8 cellular contexts compared by ENCODE assay signal in the genomic region with DNA sequence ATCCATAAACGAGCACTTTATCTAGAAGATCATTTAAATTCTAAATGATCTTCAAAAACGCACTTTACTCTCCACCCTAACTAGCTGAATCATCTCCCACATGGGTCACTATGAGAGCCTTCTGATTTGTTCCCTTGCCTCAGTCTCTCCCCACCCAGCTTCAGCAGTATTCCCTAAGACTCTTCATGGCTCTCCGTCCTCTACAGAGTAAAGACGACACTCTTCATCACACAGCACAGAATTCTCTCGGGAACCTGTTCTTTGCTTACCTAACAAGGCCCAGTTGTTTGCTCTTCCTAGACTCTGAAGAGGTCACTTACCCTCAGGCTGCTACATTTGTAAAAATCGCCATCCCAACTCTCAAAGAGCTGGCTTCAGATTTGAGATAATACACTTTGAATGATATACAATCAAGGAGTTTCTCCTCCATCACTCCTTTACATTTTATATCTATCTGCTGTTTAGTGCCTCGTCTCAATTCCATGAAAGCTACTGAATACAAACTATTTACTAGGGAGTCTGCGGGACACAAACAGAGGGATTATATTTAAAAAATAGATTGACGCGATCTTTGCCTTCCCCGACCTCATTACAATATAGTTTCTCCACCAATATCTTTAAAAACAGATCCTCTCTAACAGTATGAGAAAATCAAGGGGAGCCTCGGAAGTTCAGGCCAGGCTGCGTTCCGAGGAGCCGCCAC. TPM values are rescaled to one million over a fixed set of nuclear protein-coding genes. Genes with fewer than 3 reads are reported as not detected.
A peak's percentile ranks its signal among the peaks of the same experiment; 100 is the strongest.
DNase-seq lines count a peak whose midpoint lies in the region; ATAC-seq and TF ChIP-seq lines count a peak whose summit lies in the region.

No MANE protein-coding gene starts in this region.

- peak overlapping the region; percentile 98 for H3K27ac Mint-ChIP-seq in activated CD4-positive, alpha-beta T cell treated with anti-CD3 and anti-CD28 coated beads for 36 hours
- peak overlapping the region; percentile 92 for H3K27ac Mint-ChIP-seq in stimulated activated memory B cell treated with anti-CD40 and anti-IgM and Interleukin-4, amounts not matched to agents 10 μg/mL and 1 μg/mL and 100 μg/mL, for 72 hours

- H3K9me3 Mint-ChIP-seq in activated CD4-positive, alpha-beta T cell treated with anti-CD3 and anti-CD28 coated beads for 36 hours (ENCODE audit: low read depth) = no peaks in the 10 kb centered on the region
- no peaks in the 10 kb centered on the region for H3K9me3 Mint-ChIP-seq in stimulated activated memory B cell treated with anti-CD40 and anti-IgM and Interleukin-4, amounts not matched to agents 10 μg/mL and 1 μg/mL and 100 μg/mL, for 72 hours

- 14% methylated on average over 15 of the region's 15 CpGs for WGBS in right cardiac atrium

- CTCF ChIA-PET in activated CD4-positive, alpha-beta T cell treated with anti-CD3 and anti-CD28 coated beads for 36 hours (lab: Charles Lee) = interaction anchor here (0.8 to 4.9 kb wide), 5 partner anchors 16 to 139 kb away, joined by 3 to 25 read pairs (median 4); partner anchors contain the start of genes CCT6B, RAD51D and ZNF830

- peaks cover 48% of the 10 kb centered on the region for H3K4me1 Mint-ChIP-seq in activated CD4-positive, alpha-beta T cell treated with anti-CD3 and anti-CD28 coated beads for 36 hours
- peaks cover 47% of the 10 kb centered on the region for H3K4me1 Mint-ChIP-seq in stimulated activated memory B cell treated with anti-CD40 and anti-IgM and Interleukin-4, amounts not matched to agents 10 μg/mL and 1 μg/mL and 100 μg/mL, for 72 hours

- H3K36me3 Mint-ChIP-seq in activated CD4-positive, alpha-beta T cell treated with anti-CD3 and anti-CD28 coated beads for 36 hours (ENCODE audit: low read depth) = peaks cover 20% of the 10 kb centered on the region
- H3K36me3 Mint-ChIP-seq in stimulated activated memory B cell treated with anti-CD40 and anti-IgM and Interleukin-4, amounts not matched to agents 10 μg/mL and 1 μg/mL and 100 μg/mL, for 72 hours = peaks cover 18% of the 10 kb centered on the region

- POLR2A ChIA-PET in activated CD4-positive, alpha-beta T cell treated with anti-CD3 and anti-CD28 coated beads for 36 hours (lab: Charles Lee) = interaction anchor here (0.6 to 1.5 kb wide), 3 partner anchors 39 to 830 kb away, joined by 3 to 4 read pairs (median 3); no protein-coding TSS in a partner anchor

- H3K27me3 Mint-ChIP-seq in activated CD4-positive, alpha-beta T cell treated with anti-CD3 and anti-CD28 coated beads for 36 hours = no peaks in the 10 kb centered on the region
- no peaks in the 10 kb centered on the region for H3K27me3 Mint-ChIP-seq in stimulated activated memory B cell treated with anti-CD40 and anti-IgM and Interleukin-4, amounts not matched to agents 10 μg/mL and 1 μg/mL and 100 μg/mL, for 72 hours

- H3K27me3 ChIP-seq in WERI-Rb-1 (ENCODE audit: insufficient read depth, low read depth, severe bottlenecking) (no peaks in the 10 kb centered on the region), right cardiac atrium (ENCODE audit: control insufficient read depth, insufficient read depth) (no peaks in the 10 kb centered on the region)

- peaks cover 19% of the 10 kb centered on the region for H3K36me3 ChIP-seq in WERI-Rb-1

- peak overlapping the region; percentile 84 for H3K4me3 Mint-ChIP-seq in activated CD4-positive, alpha-beta T cell treated with anti-CD3 and anti-CD28 coated beads for 36 hours
- H3K4me3 Mint-ChIP-seq in stimulated activated memory B cell treated with anti-CD40 and anti-IgM and Interleukin-4, amounts not matched to agents 10 μg/mL and 1 μg/mL and 100 μg/mL, for 72 hours = peak overlapping the region; percentile 95

- ATAC-seq in activated CD4-positive, alpha-beta T cell treated with anti-CD3 and anti-CD28 coated beads for 36 hours = no peak
- ATAC-seq in right cardiac atrium (peak in 1 of 2 donors; percentile 12), HG02678 (IDR thresholded peaks at IDR 0.05; ENCODE audit: unreplicated experiment) (no peak)
- ATAC-seq in stimulated activated memory B cell treated with anti-CD40 and anti-IgM and Interleukin-4, amounts not matched to agents 10 μg/mL and 1 μg/mL and 100 μg/mL, for 72 hours = no peak

- H3K27ac ChIP-seq in WERI-Rb-1 (peak overlapping the region; percentile 99), right cardiac atrium (ENCODE audit: low read length) (peak overlapping the region; percentile 7)

- intact Hi-C loops in activated CD4-positive, alpha-beta T cell treated with anti-CD3 and anti-CD28 coated beads for 36 hours (cut with DNase I, micrococcal nuclease) = loop anchor here (1.0 to 10.0 kb wide), 11 partner anchors 18 to 830 kb away; partner anchors contain the start of genes AP2B1 (in 1 of the 2), CCT6B (in 1 of the 2), NLE1 (in 1 of the 2) and RAD51D (in 1 of the 2)
- intact Hi-C loops in right cardiac atrium (cut with DNase I) = loop anchor here in 1 of 4 donors (5.0 kb wide), 1 partner anchor 108 kb away; no protein-coding TSS in a partner anchor

- H3K4me1 ChIP-seq in right cardiac atrium (ENCODE audit: control insufficient read depth, insufficient read depth, low read length) = no peaks in the 10 kb centered on the region

- no peaks in the 10 kb centered on the region for H3K9me3 ChIP-seq in WERI-Rb-1 (ENCODE audit: severe bottlenecking)
- no peaks in the 10 kb centered on the region for H3K9me3 ChIP-seq in right cardiac atrium (ENCODE audit: control insufficient read depth, low read length)

- TF ChIP-seq CTCF in WERI-Rb-1 (IDR thresholded peaks at IDR 0.05; ENCODE audit: low read depth, low read length) = no peak

- no peak for DNase-seq in activated CD4-positive, alpha-beta T cell treated with anti-CD3 and anti-CD28 coated beads for 36 hours
- no peak for DNase-seq in activated CD4-positive, alpha-beta T cell treated with anti-CD3 and anti-CD28 coated beads for 48 hours
- DNase-seq in WERI-Rb-1 = no peak
- DNase-seq in right cardiac atrium = no peak
- DNase-seq in OCI-M2 (lab: John Stamatoyannopoulos, UW; ENCODE audit: unreplicated experiment) = no peak
- DNase-seq in foreskin melanocyte = no peak

- H3K4me3 ChIP-seq in WERI-Rb-1 (ENCODE audit: low read depth, low read length) = peak overlapping the region; percentile 96
- peak overlapping the region; percentile 92 for H3K4me3 ChIP-seq in right cardiac atrium (ENCODE audit: low read length)

RNA-seq across cellular contexts. Expression of gene LIG3, which starts 0.5 kb away (rescaled TPM):
- 10 to 100 TPM; 42.3 to 56.8 TPM for total RNA-seq in activated CD4-positive, alpha-beta T cell treated with anti-CD3 and anti-CD28 coated beads for 36 hours
- total RNA-seq in right cardiac atrium = 10 to 100 TPM; 17.5 to 24.1 (median 18.2) TPM
- polyA plus RNA-seq in right cardiac atrium = 7.0 TPM

RNA-seq across cellular contexts. Expression of gene ZNF830, which starts 18.5 kb away (rescaled TPM):
- 10 to 100 TPM; 20.0 TPM for total RNA-seq in activated CD4-positive, alpha-beta T cell treated with anti-CD3 and anti-CD28 coated beads for 36 hours
- 10 to 100 TPM in 3 of 4 donors, 1 to 10 TPM in 1; 8.3 to 11.2 (median 10.6) TPM for total RNA-seq in right cardiac atrium
- polyA plus RNA-seq in right cardiac atrium = 6.8 TPM

RNA-seq across cellular contexts. Expression of gene CCT6B, which starts 18.5 kb away (rescaled TPM):
- total RNA-seq in activated CD4-positive, alpha-beta T cell treated with anti-CD3 and anti-CD28 coated beads for 36 hours = 1 to 10 TPM in 1 of 2 experiments, under 1 TPM in 1; 0.95 to 1.6 TPM
- 1 to 10 TPM in 3 of 4 donors, under 1 TPM in 1; 0.97 to 2.8 (median 2.2) TPM for total RNA-seq in right cardiac atrium
- 1.9 TPM for polyA plus RNA-seq in right cardiac atrium
